In the genomic region with DNA sequence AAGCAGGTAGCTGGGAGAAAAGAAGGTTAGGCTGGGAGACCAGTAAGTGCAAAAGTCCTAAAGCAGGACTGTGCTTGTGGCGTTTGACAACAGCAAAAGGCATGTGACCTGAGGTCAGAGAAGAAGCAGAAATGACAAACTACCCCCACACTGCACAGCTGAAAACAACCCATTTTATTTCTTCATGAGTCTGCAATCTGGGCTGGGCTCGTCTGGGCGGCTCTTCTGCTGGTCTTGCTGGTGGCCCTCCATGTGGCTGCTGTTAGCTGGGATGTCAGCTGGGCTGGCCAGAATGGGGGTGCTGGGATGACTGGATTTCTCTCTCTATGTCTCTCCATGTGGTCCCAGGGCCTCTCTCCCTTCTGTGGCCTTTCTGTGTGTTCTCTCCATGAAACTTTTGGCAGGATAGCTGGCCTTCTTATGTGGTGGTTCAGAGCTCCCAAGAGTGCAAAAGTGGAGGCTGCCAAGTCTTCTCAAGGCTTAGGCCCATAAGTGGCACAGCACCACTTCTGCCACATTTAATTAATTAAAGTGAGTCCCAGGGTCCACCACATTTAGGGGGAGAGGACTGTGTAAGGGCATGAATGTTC, we compare ENCODE assay signal across 1 cellular context.
TF ChIP-seq lines count a peak whose summit lies in the region.

No MANE protein-coding gene starts in this region.

TF ChIP-seq in GM23338, 12 proteins besides CTCF, POLR2A, EP300 and RAD21 (continued from another document):
- TF ChIP-seq, protein P1, sequence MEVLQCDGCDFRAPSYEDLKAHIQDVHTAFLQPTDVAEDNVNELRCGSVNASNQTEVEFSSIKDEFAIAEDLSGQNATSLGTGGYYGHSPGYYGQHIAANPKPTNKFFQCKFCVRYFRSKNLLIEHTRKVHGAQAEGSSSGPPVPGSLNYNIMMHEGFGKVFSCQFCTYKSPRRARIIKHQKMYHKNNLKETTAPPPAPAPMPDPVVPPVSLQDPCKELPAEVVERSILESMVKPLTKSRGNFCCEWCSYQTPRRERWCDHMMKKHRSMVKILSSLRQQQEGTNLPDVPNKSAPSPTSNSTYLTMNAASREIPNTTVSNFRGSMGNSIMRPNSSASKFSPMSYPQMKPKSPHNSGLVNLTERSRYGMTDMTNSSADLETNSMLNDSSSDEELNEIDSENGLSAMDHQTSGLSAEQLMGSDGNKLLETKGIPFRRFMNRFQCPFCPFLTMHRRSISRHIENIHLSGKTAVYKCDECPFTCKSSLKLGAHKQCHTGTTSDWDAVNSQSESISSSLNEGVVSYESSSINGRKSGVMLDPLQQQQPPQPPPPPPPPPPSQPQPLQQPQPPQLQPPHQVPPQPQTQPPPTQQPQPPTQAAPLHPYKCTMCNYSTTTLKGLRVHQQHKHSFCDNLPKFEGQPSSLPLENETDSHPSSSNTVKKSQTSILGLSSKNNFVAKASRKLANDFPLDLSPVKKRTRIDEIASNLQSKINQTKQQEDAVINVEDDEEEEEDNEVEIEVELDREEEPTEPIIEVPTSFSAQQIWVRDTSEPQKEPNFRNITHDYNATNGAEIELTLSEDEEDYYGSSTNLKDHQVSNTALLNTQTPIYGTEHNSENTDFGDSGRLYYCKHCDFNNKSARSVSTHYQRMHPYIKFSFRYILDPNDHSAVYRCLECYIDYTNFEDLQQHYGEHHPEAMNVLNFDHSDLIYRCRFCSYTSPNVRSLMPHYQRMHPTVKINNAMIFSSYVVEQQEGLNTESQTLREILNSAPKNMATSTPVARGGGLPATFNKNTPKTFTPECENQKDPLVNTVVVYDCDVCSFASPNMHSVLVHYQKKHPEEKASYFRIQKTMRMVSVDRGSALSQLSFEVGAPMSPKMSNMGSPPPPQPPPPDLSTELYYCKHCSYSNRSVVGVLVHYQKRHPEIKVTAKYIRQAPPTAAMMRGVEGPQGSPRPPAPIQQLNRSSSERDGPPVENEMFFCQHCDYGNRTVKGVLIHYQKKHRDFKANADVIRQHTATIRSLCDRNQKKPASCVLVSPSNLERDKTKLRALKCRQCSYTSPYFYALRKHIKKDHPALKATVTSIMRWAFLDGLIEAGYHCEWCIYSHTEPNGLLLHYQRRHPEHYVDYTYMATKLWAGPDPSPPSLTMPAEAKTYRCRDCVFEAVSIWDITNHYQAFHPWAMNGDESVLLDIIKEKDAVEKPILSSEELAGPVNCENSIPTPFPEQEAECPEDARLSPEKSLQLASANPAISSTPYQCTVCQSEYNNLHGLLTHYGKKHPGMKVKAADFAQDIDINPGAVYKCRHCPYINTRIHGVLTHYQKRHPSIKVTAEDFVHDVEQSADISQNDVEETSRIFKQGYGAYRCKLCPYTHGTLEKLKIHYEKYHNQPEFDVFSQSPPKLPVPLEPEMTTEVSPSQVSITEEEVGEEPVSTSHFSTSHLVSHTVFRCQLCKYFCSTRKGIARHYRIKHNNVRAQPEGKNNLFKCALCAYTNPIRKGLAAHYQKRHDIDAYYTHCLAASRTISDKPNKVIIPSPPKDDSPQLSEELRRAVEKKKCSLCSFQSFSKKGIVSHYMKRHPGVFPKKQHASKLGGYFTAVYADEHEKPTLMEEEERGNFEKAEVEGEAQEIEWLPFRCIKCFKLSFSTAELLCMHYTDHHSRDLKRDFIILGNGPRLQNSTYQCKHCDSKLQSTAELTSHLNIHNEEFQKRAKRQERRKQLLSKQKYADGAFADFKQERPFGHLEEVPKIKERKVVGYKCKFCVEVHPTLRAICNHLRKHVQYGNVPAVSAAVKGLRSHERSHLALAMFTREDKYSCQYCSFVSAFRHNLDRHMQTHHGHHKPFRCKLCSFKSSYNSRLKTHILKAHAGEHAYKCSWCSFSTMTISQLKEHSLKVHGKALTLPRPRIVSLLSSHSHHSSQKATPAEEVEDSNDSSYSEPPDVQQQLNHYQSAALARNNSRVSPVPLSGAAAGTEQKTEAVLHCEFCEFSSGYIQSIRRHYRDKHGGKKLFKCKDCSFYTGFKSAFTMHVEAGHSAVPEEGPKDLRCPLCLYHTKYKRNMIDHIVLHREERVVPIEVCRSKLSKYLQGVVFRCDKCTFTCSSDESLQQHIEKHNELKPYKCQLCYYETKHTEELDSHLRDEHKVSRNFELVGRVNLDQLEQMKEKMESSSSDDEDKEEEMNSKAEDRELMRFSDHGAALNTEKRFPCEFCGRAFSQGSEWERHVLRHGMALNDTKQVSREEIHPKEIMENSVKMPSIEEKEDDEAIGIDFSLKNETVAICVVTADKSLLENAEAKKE (CRISPR knock-in tag; IDR thresholded peaks at IDR 0.05) = no peak
- TF ChIP-seq POLR2AphosphoS5 (IDR thresholded peaks at IDR 0.05; ENCODE audit: low read depth) (no peak), EZH2phosphoT487 (IDR thresholded peaks at IDR 0.05; ENCODE audit: unreplicated experiment) (no peak)
